In genomic region chr3:115783938-115784738, GRCh38 we compare ENCODE assay signal across 8 cellular contexts.
DNase-seq lines count a peak whose midpoint lies in the region; ATAC-seq, FAIRE-seq and TF ChIP-seq lines count a peak whose summit lies in the region.

No MANE protein-coding gene starts in this region.

- H3K27me3 Mint-ChIP-seq in T-helper 2 cell treated with Interferon-gamma antibody and Interleukin-4, amounts not matched to agents 5 μg/mL and 100 μg/mL, for 36 hours (ENCODE audit: low read depth), result peaks cover 13% of the 10 kb centered on the region
- no peaks in the 10 kb centered on the region for H3K27me3 Mint-ChIP-seq in astrocyte (ENCODE audit: low read depth, unreplicated experiment)

- peak overlapping the region; percentile 98 for H3K27ac ChIP-seq in astrocyte (ENCODE audit: low read depth, low read length)

- H3K27ac Mint-ChIP-seq in T-helper 2 cell treated with Interferon-gamma antibody and Interleukin-4, amounts not matched to agents 5 μg/mL and 100 μg/mL, for 36 hours, result peak overlapping the region; percentile 99
- H3K27ac Mint-ChIP-seq in astrocyte (ENCODE audit: unreplicated experiment), result peak overlapping the region; percentile 92

- H3K9me3 Mint-ChIP-seq in T-helper 2 cell treated with Interferon-gamma antibody and Interleukin-4, amounts not matched to agents 5 μg/mL and 100 μg/mL, for 36 hours, result no peaks in the 10 kb centered on the region
- H3K9me3 Mint-ChIP-seq in astrocyte (ENCODE audit: unreplicated experiment), result no peaks in the 10 kb centered on the region

- peak overlapping the region; percentile 97 for H3K4me2 ChIP-seq in astrocyte (ENCODE audit: low read length)

- peak overlapping the region; percentile 70 for H3K4me3 ChIP-seq in astrocyte (ENCODE audit: insufficient read depth, low read depth, low read length)

- no peaks in the 10 kb centered on the region for H3K27me3 ChIP-seq in astrocyte (ENCODE audit: insufficient read depth, low read length)

- H3K36me3 ChIP-seq in astrocyte (ENCODE audit: insufficient read depth, low read length), result no peaks in the 10 kb centered on the region

- peaks cover 24% of the 10 kb centered on the region for H3K4me1 ChIP-seq in astrocyte (ENCODE audit: insufficient read depth, low read length)

- peak overlapping the region; percentile 21 for H2AFZ ChIP-seq in astrocyte (ENCODE audit: low read depth, low read length)

- peak overlapping the region; percentile 91 for H3K4me3 Mint-ChIP-seq in T-helper 2 cell treated with Interferon-gamma antibody and Interleukin-4, amounts not matched to agents 5 μg/mL and 100 μg/mL, for 36 hours
- H3K4me3 Mint-ChIP-seq in astrocyte (ENCODE audit: unreplicated experiment), result peak overlapping the region; percentile 88

- no peaks in the 10 kb centered on the region for H3K79me2 ChIP-seq in astrocyte (ENCODE audit: insufficient read depth, low read length)

- H3K9ac ChIP-seq in astrocyte (ENCODE audit: low read length), result peak overlapping the region; percentile 99

- peak; percentile 67 for FAIRE-seq in GM18507 (lab: Jason Lieb, UNC)
- FAIRE-seq in astrocyte (lab: Jason Lieb, UNC), result no peak

- peak; percentile 88 for ATAC-seq in HG03025 (IDR thresholded peaks at IDR 0.05; ENCODE audit: low FRiP score, unreplicated experiment)

- peak; percentile 91 for TF ChIP-seq CTCF in astrocyte (IDR thresholded peaks at IDR 0.05; ENCODE audit: insufficient read depth, low read depth, low read length)

- H4K20me1 ChIP-seq in astrocyte (ENCODE audit: insufficient read depth, low read length), result no peaks in the 10 kb centered on the region

- no peaks in the 10 kb centered on the region for H3K9me3 ChIP-seq in astrocyte (ENCODE audit: insufficient read depth, low read depth, low read length)

- no peaks in the 10 kb centered on the region for H3K36me3 Mint-ChIP-seq in T-helper 2 cell treated with Interferon-gamma antibody and Interleukin-4, amounts not matched to agents 5 μg/mL and 100 μg/mL, for 36 hours (ENCODE audit: low read depth)
- H3K36me3 Mint-ChIP-seq in astrocyte (ENCODE audit: low read depth, unreplicated experiment), result no peaks in the 10 kb centered on the region

- peaks cover 21% of the 10 kb centered on the region for H3K4me1 Mint-ChIP-seq in T-helper 2 cell treated with Interferon-gamma antibody and Interleukin-4, amounts not matched to agents 5 μg/mL and 100 μg/mL, for 36 hours (ENCODE audit: low read depth)
- H3K4me1 Mint-ChIP-seq in astrocyte (ENCODE audit: low read depth, unreplicated experiment), result peaks cover 14% of the 10 kb centered on the region

- DNase-seq in GM18507 (ENCODE audit: extremely low spot score, insufficient read length, low read depth) (peak; percentile 75), NCI-H1930 (lab: John Stamatoyannopoulos, UW) (peak; percentile 82 to 84), astrocyte (ENCODE audit: low read depth) (peak; percentile 89), hippocampal formation (lab: John Stamatoyannopoulos, UW) (peak; percentile 55 to 65), renal cortical epithelial cell (ENCODE audit: low read depth) (peak; percentile 75), cortex of kidney (lab: John Stamatoyannopoulos, UW) (no peak)
- DNase-seq in T-helper 2 cell treated with Interferon-gamma antibody and Interleukin-4, amounts not matched to agents 5 μg/mL and 100 μg/mL, for 36 hours (ENCODE audit: low spot score), result peak; percentile 89
